In the genomic region with DNA sequence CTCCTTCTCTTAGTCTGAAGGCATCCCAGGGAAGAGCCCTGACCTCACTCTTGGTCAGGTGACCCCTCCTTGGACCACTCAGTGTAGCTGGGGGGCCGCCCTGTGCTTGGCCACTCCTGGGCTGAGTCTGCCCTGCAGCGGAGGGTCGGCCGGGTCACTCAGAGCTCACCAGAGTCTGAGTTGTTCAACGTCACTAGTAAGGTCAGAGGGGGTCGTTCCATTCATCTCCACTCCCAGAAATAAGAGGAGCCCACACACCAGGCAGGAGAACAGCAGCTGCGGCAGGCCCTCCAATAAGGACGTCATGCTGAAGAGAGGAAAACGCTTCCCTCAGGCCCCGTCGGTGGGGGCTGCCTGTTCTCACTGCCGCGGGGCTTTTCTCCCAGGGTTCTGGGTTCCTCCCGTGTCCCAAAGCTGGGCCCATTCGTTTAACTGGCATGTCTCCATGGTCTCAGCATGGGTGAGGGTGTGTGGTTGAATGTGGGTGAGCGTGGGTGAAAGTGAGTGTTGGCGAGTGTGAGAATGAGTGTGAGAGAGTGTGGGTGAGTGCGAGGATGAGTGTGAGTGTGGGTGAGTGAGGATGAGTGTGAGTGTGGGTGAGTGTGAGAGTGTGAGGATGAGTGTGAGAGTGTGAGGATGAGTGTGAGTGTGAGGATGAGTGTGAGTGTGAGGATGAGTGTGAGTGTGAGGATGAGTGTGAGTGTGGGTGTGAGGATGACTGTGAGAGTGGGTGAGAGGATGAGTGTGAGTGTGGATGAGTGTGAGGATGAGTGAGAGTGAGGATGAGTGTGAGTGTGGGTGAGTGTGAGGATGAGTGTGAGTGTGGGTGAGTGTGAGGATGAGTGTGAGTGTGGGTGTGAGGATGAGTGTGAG, we compare ENCODE assay signal across 29 cellular contexts.
"Had no signal": no experiment of that assay in that cellular context is flagged by ENCODE, and none has a peak within 500 bp of the region (broad histone marks: within the 10 kb centered on the region; RNA-seq: fewer than 3 reads in every experiment).

No MANE protein-coding gene starts in this region.

- DNase-seq: activated CD4-positive, alpha-beta T cell treated with anti-CD3 and anti-CD28 coated beads, Interleukin-2, amount 50 U/mL, for 48 hours; activated CD8-positive, alpha-beta memory T cell treated with anti-CD3 and anti-CD28 coated beads, Interleukin-2, amount 50 U/mL, for 48 hours; activated effector memory CD4-positive, alpha-beta T cell treated with anti-CD3 and anti-CD28 coated beads, Interleukin-2, amount 50 U/mL, for 16 hours; activated naive CD4-positive, alpha-beta T cell treated with anti-CD3 and anti-CD28 coated beads, Interleukin-2, amount 50 U/mL, for 16 hours; activated T-cell treated with anti-CD3 and anti-CD28 coated beads, Interleukin-2, amount 50 U/mL, for 48 hours; aorta; central memory CD4-positive, alpha-beta T cell; colonic mucosa; dorsolateral prefrontal cortex; effector memory CD8-positive, alpha-beta T cell; glutamatergic neuron; immature natural killer cell; left lung; naive thymus-derived CD4-positive, alpha-beta T cell; nucleus accumbens; sigmoid colon; stimulated activated CD4-positive, alpha-beta T cell treated with anti-CD3 and anti-CD28 coated beads, Interleukin-15, amount 100 ng/mL, for 24 hours; stimulated activated CD8-positive, alpha-beta memory T cell treated with anti-CD3 and anti-CD28 coated beads, Interleukin-4, amount 100 ng/mL, for 48 hours; stimulated activated naive CD4-positive, alpha-beta T cell; T1000; testis had no signal

- H3K27ac Mint-ChIP-seq: naive thymus-derived CD4-positive, alpha-beta T cell; T-helper 1 cell treated with Interleukin-12 subunit alpha and Interleukin-12 subunit beta and Interleukin-4 antibody, amounts not matched to agents 30 μg/mL and 1 μg/mL, for 36 hours; type B pancreatic cell; WTC11 had no signal

- H3K4me2 ChIP-seq: hepatocyte, smooth muscle cell had no signal

- H3K27me3 ChIP-seq: colonic mucosa, esophagus muscularis mucosa, hepatocyte, testis had no signal

- H3K4me1 Mint-ChIP-seq: immature natural killer cell, WTC11 had no signal

- H3K4me1 ChIP-seq: colonic mucosa, esophagus muscularis mucosa, left lung, sigmoid colon had no signal

- H3K4me3 ChIP-seq: colonic mucosa, dorsolateral prefrontal cortex, esophagus muscularis mucosa, hepatocyte, left lung, lung, sigmoid colon, smooth muscle cell, testis had no signal

- H3K27ac ChIP-seq: colonic mucosa, dorsolateral prefrontal cortex, esophagus muscularis mucosa, hepatocyte, left lung, sigmoid colon, testis had no signal

- H3K9me3 ChIP-seq: colonic mucosa, esophagus muscularis mucosa, left lung, sigmoid colon, testis had no signal

- H3K4me3 Mint-ChIP-seq: effector memory CD8-positive, alpha-beta T cell; immature natural killer cell; naive thymus-derived CD4-positive, alpha-beta T cell; T-helper 1 cell treated with Interleukin-12 subunit alpha and Interleukin-12 subunit beta and Interleukin-4 antibody, amounts not matched to agents 30 μg/mL and 1 μg/mL, for 36 hours; type B pancreatic cell; WTC11 had no signal

- H3K36me3 Mint-ChIP-seq: type B pancreatic cell had no signal

- H3K79me2 ChIP-seq: hepatocyte had no signal

- H3K36me3 ChIP-seq: colonic mucosa, esophagus muscularis mucosa, left lung, sigmoid colon had no signal

- H3K9me3 Mint-ChIP-seq: type B pancreatic cell had no signal

- ATAC-seq: effector memory CD8-positive, alpha-beta T cell; left lung; naive thymus-derived CD4-positive, alpha-beta T cell; WTC11 had no signal

- FAIRE-seq: frontal cortex had no signal

- H2AFZ ChIP-seq: hepatocyte had no signal
